16 cellular contexts compared by ENCODE assay signal in genomic region chr16:84606081-84606875, GRCh38. TPM values are rescaled to one million over a fixed set of nuclear protein-coding genes. Genes with fewer than 3 reads are reported as not detected.
DNase-seq lines count a peak whose midpoint lies in the region; ATAC-seq lines count a peak whose summit lies in the region.
"Had no signal": no experiment of that assay in that cellular context is flagged by ENCODE, and none has a peak within 500 bp of the region (broad histone marks: within the 10 kb centered on the region; RNA-seq: fewer than 3 reads in every experiment).

No MANE protein-coding gene starts in this region.

- peak; percentile 37 for ATAC-seq in activated CD4-positive, alpha-beta T cell treated with anti-CD3 and anti-CD28 coated beads for 36 hours
- no peak for ATAC-seq in stimulated activated naive B cell treated with anti-CD40 and anti-IgM and Interleukin-4, amounts not matched to agents 10 μg/mL and 1 μg/mL and 100 μg/mL, for 72 hours (replicated peaks)
- ATAC-seq: foreskin keratinocyte, sciatic nerve had no signal

- CTCF ChIA-PET in activated CD4-positive, alpha-beta T cell treated with anti-CD3 and anti-CD28 coated beads for 36 hours (lab: Charles Lee), result interaction anchor here (0.6 to 1.5 kb wide), 4 partner anchors 9 to 122 kb away, joined by 3 to 4 read pairs (median 3); no protein-coding TSS in a partner anchor

- H3K9me3 Mint-ChIP-seq in activated CD4-positive, alpha-beta T cell treated with anti-CD3 and anti-CD28 coated beads for 36 hours (ENCODE audit: low read depth), result peaks cover 7% of the 10 kb centered on the region
- H3K9me3 Mint-ChIP-seq in T-helper 1 cell treated with Interleukin-12 subunit alpha and Interleukin-12 subunit beta and Interleukin-4 antibody, amounts not matched to agents 30 μg/mL and 1 μg/mL, for 36 hours, result peaks cover 12% of the 10 kb centered on the region
- peaks cover 19% of the 10 kb centered on the region for H3K9me3 Mint-ChIP-seq in dendritic cell treated with granulocyte-macrophage colony-stimulating factor and Interleukin-4, amounts not matched to agents 40 ng/mL and 50 ng/mL, for 4 days
- H3K9me3 Mint-ChIP-seq in stimulated activated naive B cell treated with anti-CD40 and anti-IgM and Interleukin-4, amounts not matched to agents 10 μg/mL and 1 μg/mL and 100 μg/mL, for 72 hours, result peaks cover 9 to 19% of the 10 kb centered on the region in 2 donors
- H3K9me3 Mint-ChIP-seq: HFFc6 had no signal

- H3K4me1 Mint-ChIP-seq in activated CD4-positive, alpha-beta T cell treated with anti-CD3 and anti-CD28 coated beads for 36 hours, result peaks cover 94% of the 10 kb centered on the region
- H3K4me1 Mint-ChIP-seq in T-helper 1 cell treated with Interleukin-12 subunit alpha and Interleukin-12 subunit beta and Interleukin-4 antibody, amounts not matched to agents 30 μg/mL and 1 μg/mL, for 36 hours (ENCODE audit: low read depth), result peaks cover 79% of the 10 kb centered on the region
- peaks cover 96% of the 10 kb centered on the region for H3K4me1 Mint-ChIP-seq in dendritic cell treated with granulocyte-macrophage colony-stimulating factor and Interleukin-4, amounts not matched to agents 40 ng/mL and 50 ng/mL, for 4 days (ENCODE audit: low read depth)
- H3K4me1 Mint-ChIP-seq in stimulated activated naive B cell treated with anti-CD40 and anti-IgM and Interleukin-4, amounts not matched to agents 10 μg/mL and 1 μg/mL and 100 μg/mL, for 72 hours, result peaks cover 66 to 96% of the 10 kb centered on the region in 2 donors

- H3K4me3 Mint-ChIP-seq in activated CD4-positive, alpha-beta T cell treated with anti-CD3 and anti-CD28 coated beads for 36 hours, result no peak overlapping the region
- peak overlapping the region; percentile 83 for H3K4me3 Mint-ChIP-seq in T-helper 1 cell treated with Interleukin-12 subunit alpha and Interleukin-12 subunit beta and Interleukin-4 antibody, amounts not matched to agents 30 μg/mL and 1 μg/mL, for 36 hours
- no peak overlapping the region for H3K4me3 Mint-ChIP-seq in dendritic cell treated with granulocyte-macrophage colony-stimulating factor and Interleukin-4, amounts not matched to agents 40 ng/mL and 50 ng/mL, for 4 days
- H3K4me3 Mint-ChIP-seq in stimulated activated naive B cell treated with anti-CD40 and anti-IgM and Interleukin-4, amounts not matched to agents 10 μg/mL and 1 μg/mL and 100 μg/mL, for 72 hours, result peak overlapping the region; percentile 47 to 80
- H3K4me3 Mint-ChIP-seq: HFFc6 had no signal

- POLR2A ChIA-PET in activated CD4-positive, alpha-beta T cell treated with anti-CD3 and anti-CD28 coated beads for 36 hours (lab: Charles Lee), result interaction anchor here (0.6 to 0.9 kb wide), 2 partner anchors 9 to 489 kb away, joined by 3 read pairs; partner anchors contain the start of gene MBTPS1

- peak overlapping the region; percentile 91 for H3K27ac Mint-ChIP-seq in activated CD4-positive, alpha-beta T cell treated with anti-CD3 and anti-CD28 coated beads for 36 hours
- peak overlapping the region; percentile 93 for H3K27ac Mint-ChIP-seq in T-helper 1 cell treated with Interleukin-12 subunit alpha and Interleukin-12 subunit beta and Interleukin-4 antibody, amounts not matched to agents 30 μg/mL and 1 μg/mL, for 36 hours
- peak overlapping the region; percentile 94 for H3K27ac Mint-ChIP-seq in dendritic cell treated with granulocyte-macrophage colony-stimulating factor and Interleukin-4, amounts not matched to agents 40 ng/mL and 50 ng/mL, for 4 days
- peak overlapping the region; percentile 95 for H3K27ac Mint-ChIP-seq in stimulated activated naive B cell treated with anti-CD40 and anti-IgM and Interleukin-4, amounts not matched to agents 10 μg/mL and 1 μg/mL and 100 μg/mL, for 72 hours

- no peaks in the 10 kb centered on the region for H3K27me3 Mint-ChIP-seq in activated CD4-positive, alpha-beta T cell treated with anti-CD3 and anti-CD28 coated beads for 36 hours
- H3K27me3 Mint-ChIP-seq in T-helper 1 cell treated with Interleukin-12 subunit alpha and Interleukin-12 subunit beta and Interleukin-4 antibody, amounts not matched to agents 30 μg/mL and 1 μg/mL, for 36 hours (ENCODE audit: low read depth), result no peaks in the 10 kb centered on the region
- H3K27me3 Mint-ChIP-seq in dendritic cell treated with granulocyte-macrophage colony-stimulating factor and Interleukin-4, amounts not matched to agents 40 ng/mL and 50 ng/mL, for 4 days, result no peaks in the 10 kb centered on the region
- H3K27me3 Mint-ChIP-seq in stimulated activated naive B cell treated with anti-CD40 and anti-IgM and Interleukin-4, amounts not matched to agents 10 μg/mL and 1 μg/mL and 100 μg/mL, for 72 hours, result no peaks in the 10 kb centered on the region

- intact Hi-C loops in activated CD4-positive, alpha-beta T cell treated with anti-CD3 and anti-CD28 coated beads for 36 hours (cut with DNase I, micrococcal nuclease), result no loop called here
- intact Hi-C loops in dendritic cell treated with granulocyte-macrophage colony-stimulating factor and Interleukin-4, amounts not matched to agents 40 ng/mL and 50 ng/mL, for 4 days (cut with micrococcal nuclease), result no loop called here

- peaks cover 55% of the 10 kb centered on the region for H3K36me3 Mint-ChIP-seq in activated CD4-positive, alpha-beta T cell treated with anti-CD3 and anti-CD28 coated beads for 36 hours (ENCODE audit: low read depth)
- H3K36me3 Mint-ChIP-seq in T-helper 1 cell treated with Interleukin-12 subunit alpha and Interleukin-12 subunit beta and Interleukin-4 antibody, amounts not matched to agents 30 μg/mL and 1 μg/mL, for 36 hours (ENCODE audit: low read depth), result peaks cover 71% of the 10 kb centered on the region
- peaks cover 88% of the 10 kb centered on the region for H3K36me3 Mint-ChIP-seq in dendritic cell treated with granulocyte-macrophage colony-stimulating factor and Interleukin-4, amounts not matched to agents 40 ng/mL and 50 ng/mL, for 4 days (ENCODE audit: low read depth)
- H3K36me3 Mint-ChIP-seq in stimulated activated naive B cell treated with anti-CD40 and anti-IgM and Interleukin-4, amounts not matched to agents 10 μg/mL and 1 μg/mL and 100 μg/mL, for 72 hours, result peaks cover 71 to 80% of the 10 kb centered on the region in 2 donors

- DNase-seq in activated CD4-positive, alpha-beta T cell treated with anti-CD3 and anti-CD28 coated beads for 36 hours, result peak; percentile 56
- no peak for DNase-seq in activated CD4-positive, alpha-beta T cell treated with anti-CD3 and anti-CD28 coated beads for 1 hour
- no peak for DNase-seq in stimulated activated naive B cell treated with anti-CD40 and anti-IgM and Interleukin-4, amounts not matched to agents 10 μg/mL and 1 μg/mL and 100 μg/mL, for 72 hours
- DNase-seq in NCI-H446 (lab: John Stamatoyannopoulos, UW), result no peak
- no peak for DNase-seq in D341Med (ENCODE audit: low spot score)
- DNase-seq in H4 (ENCODE audit: low spot score), result no peak
- DNase-seq: activated CD8-positive, alpha-beta memory T cell treated with anti-CD3 and anti-CD28 coated beads for 24 hours; DMS153; effector CD8-positive, alpha-beta T cell; foreskin keratinocyte; HFFc6; NCI-H1930; upper lobe of left lung had no signal

RNA-seq across cellular contexts. Expression of gene COTL1, which starts 11.6 kb away (rescaled TPM):
- total RNA-seq in activated CD4-positive, alpha-beta T cell treated with anti-CD3 and anti-CD28 coated beads for 36 hours, result 100 to 1,000 TPM; 353 to 384 TPM
- 197 and 232 TPM in 2 replicates for total RNA-seq in H4 (2014; rRNA removed; shearing (Covaris generic))

RNA-seq across cellular contexts. Expression of gene KLHL36, which starts 42.0 kb away (rescaled TPM):
- 10 to 100 TPM; 31.1 to 43.2 TPM for total RNA-seq in activated CD4-positive, alpha-beta T cell treated with anti-CD3 and anti-CD28 coated beads for 36 hours
- total RNA-seq in H4 (2014; rRNA removed; shearing (Covaris generic)), result 19.2 and 23.5 TPM in 2 replicates

Comparison
In these comparisons a context has a peak if more than half of its experiments do, and no peak if none do; other contexts are left out.
1. H3K4me3 Mint-ChIP-seq: peak in T-helper 1 cell treated with Interleukin-12 subunit alpha and Interleukin-12 subunit beta and Interleukin-4 antibody, amounts not matched to agents 30 μg/mL and 1 μg/mL, for 36 hours (single experiment) and stimulated activated naive B cell treated with anti-CD40 and anti-IgM and Interleukin-4, amounts not matched to agents 10 μg/mL and 1 μg/mL and 100 μg/mL, for 72 hours (2 of 2); none in activated CD4-positive, alpha-beta T cell treated with anti-CD3 and anti-CD28 coated beads for 36 hours (single experiment) and dendritic cell treated with granulocyte-macrophage colony-stimulating factor and Interleukin-4, amounts not matched to agents 40 ng/mL and 50 ng/mL, for 4 days (single experiment).
2. Peak in every context shown above with its lines, with median percentiles within 50 percentile points of each other: H3K27ac Mint-ChIP-seq.